1 cellular context compared by ENCODE assay signal in the genomic region with DNA sequence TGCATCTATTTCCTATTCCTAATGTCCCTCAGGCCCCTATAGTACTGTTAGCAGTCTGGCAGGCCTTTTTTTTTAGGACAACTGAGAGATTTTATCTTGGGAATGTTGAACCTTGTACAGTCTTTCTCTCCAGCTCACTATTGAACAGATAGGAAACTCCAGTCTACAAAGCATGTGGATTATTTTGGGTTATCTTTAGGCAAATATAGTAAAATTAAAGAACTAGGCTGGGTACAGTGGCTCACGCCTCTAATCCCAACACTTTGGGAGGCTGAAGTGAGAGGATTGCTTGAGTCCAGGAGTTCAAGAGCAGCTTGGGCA.
TF ChIP-seq lines count a peak whose summit lies in the region.

No MANE protein-coding gene starts in this region.

TF ChIP-seq in HepG2, 621 proteins besides CTCF, POLR2A, EP300 and RAD21:
- TF ChIP-seq ZNF773 (CRISPR knock-in tag; IDR thresholded peaks at IDR 0.05; ENCODE audit: borderline replicate concordance) (no peak), ZZZ3 (CRISPR knock-in tag; IDR thresholded peaks at IDR 0.05; ENCODE audit: borderline replicate concordance) (no peak), PPARG (CRISPR knock-in tag; conservative IDR thresholded peaks at IDR 0.05) (0 out of 2 replicates have a peak, but pooled peaks have one; percentile 16), SRSF4 (IDR thresholded peaks at IDR 0.05; ENCODE audit: low read depth, low read length, poor library complexity, severe bottlenecking) (no peak)
- TF ChIP-seq, protein P1, sequence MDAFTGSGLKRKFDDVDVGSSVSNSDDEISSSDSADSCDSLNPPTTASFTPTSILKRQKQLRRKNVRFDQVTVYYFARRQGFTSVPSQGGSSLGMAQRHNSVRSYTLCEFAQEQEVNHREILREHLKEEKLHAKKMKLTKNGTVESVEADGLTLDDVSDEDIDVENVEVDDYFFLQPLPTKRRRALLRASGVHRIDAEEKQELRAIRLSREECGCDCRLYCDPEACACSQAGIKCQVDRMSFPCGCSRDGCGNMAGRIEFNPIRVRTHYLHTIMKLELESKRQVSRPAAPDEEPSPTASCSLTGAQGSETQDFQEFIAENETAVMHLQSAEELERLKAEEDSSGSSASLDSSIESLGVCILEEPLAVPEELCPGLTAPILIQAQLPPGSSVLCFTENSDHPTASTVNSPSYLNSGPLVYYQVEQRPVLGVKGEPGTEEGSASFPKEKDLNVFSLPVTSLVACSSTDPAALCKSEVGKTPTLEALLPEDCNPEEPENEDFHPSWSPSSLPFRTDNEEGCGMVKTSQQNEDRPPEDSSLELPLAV (CRISPR knock-in tag; conservative IDR thresholded peaks at IDR 0.05; ENCODE audit: low read depth) = no peak
- TF ChIP-seq, protein P2, sequence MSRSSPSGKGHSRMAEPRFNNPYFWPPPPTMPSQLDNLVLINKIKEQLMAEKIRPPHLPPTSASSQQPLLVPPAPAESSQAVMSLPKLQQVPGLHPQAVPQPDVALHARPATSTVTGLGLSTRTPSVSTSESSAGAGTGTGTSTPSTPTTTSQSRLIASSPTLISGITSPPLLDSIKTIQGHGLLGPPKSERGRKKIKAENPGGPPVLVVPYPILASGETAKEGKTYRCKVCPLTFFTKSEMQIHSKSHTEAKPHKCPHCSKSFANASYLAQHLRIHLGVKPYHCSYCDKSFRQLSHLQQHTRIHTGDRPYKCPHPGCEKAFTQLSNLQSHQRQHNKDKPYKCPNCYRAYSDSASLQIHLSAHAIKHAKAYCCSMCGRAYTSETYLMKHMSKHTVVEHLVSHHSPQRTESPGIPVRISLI (CRISPR knock-in tag; IDR thresholded peaks at IDR 0.05; ENCODE audit: borderline replicate concordance) = peak; percentile 43; the same call in 1 of the 2 replicates
- TF ChIP-seq, protein P3, sequence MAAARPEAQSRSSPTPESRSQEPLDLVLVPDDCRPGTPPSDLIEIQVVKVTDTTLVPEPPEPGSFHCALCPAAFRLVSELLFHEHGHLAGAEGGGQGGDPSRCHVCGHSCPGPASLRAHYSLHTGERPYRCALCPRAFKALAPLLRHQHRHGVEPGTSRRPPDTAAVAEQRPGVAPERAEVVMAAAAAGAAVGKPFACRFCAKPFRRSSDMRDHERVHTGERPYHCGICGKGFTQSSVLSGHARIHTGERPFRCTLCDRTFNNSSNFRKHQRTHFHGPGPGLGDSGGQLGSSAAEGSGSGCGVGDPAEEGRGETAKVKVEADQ (CRISPR knock-in tag; IDR thresholded peaks at IDR 0.05; ENCODE audit: borderline replicate concordance) = no peak
TF ChIP-seq in HepG2: peak in this region for 2.
